ENCODE assay signal across 8 cellular contexts in the genomic region with DNA sequence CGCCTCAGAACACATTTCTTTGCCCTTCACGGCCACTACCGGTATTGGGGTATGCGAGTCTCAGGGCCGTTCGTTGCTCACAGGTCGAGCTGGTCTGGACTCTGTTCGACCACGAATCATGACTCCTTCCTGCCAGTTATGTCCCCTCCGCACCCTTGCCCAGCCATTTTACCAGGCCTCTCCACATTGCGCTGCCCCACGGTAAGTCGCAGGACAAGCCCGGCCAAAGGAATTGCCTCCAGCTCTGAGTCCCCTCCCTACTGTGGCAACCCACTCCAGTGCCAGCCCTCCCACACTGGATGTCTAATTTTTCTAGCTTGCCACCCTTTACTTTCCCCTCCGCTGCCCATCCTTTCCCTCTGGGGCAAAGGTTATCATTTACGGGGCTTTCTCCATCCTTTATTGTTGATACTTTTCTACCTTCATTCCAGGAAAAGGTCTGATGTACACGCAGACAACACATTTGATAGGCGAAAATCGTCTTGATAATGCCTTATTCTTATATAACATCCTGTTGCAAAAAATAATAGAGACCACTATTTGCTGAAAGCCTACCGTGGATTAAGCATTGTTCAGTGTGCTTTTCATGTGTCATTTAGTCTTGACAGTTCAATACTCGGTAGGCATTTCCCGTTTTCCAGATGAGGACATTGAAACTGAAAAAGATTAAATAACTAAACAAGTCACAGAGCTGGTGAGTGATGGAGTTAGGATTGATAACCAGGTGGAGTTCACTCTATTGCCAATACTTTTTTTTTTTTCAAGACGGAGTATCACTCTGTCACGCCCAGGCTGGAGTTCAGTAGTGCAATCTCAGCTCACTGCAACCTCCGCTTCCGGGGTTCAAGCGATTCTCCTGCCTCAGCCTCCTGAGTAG. TPM values are rescaled to one million over a fixed set of nuclear protein-coding genes. Genes with fewer than 3 reads are reported as not detected.
DNase-seq lines count a peak whose midpoint lies in the region; ATAC-seq and TF ChIP-seq lines count a peak whose summit lies in the region.

No MANE protein-coding gene starts in this region.

- H3K9me3 Mint-ChIP-seq in activated naive CD8-positive, alpha-beta T cell treated with anti-CD3 and anti-CD28 coated beads, Interleukin-2, amount 50 U/mL, for 24 hours, result no peaks in the 10 kb centered on the region

- DNase-seq in COLO668 (lab: John Stamatoyannopoulos, UW; ENCODE audit: unreplicated experiment), result peak; percentile 45
- peak; percentile 66 for DNase-seq in Karpas-422
- no peak for DNase-seq in activated naive CD8-positive, alpha-beta T cell treated with anti-CD3 and anti-CD28 coated beads, Interleukin-2, amount 50 U/mL, for 24 hours
- DNase-seq in hepatocyte (ENCODE audit: low spot score), result peak; percentile 51
- no peak for DNase-seq in NCI-H2029 treated with DMSO at 0.1 percent for 48 hours (lab: John Stamatoyannopoulos, UW)
- no peak for DNase-seq in H4 (ENCODE audit: low spot score)

- WGBS in hepatocyte (ENCODE audit: low lambda C conversion rate, missing lambda C conversion rate), result 25% methylated on average over 27 of the region's 27 CpGs

- H3K9me2 ChIP-seq in Karpas-422 (replicated peaks; ENCODE audit: insufficient read depth, low read length) (no peaks in the 10 kb centered on the region), hepatocyte (replicated peaks; ENCODE audit: insufficient read depth) (no peaks in the 10 kb centered on the region)

- H3K4me3 Mint-ChIP-seq in activated naive CD8-positive, alpha-beta T cell treated with anti-CD3 and anti-CD28 coated beads, Interleukin-2, amount 50 U/mL, for 24 hours, result peak overlapping the region; percentile 100

- peaks cover 27% of the 10 kb centered on the region for H4K20me1 ChIP-seq in Karpas-422 (ENCODE audit: insufficient read depth, low read depth, low read length)
- H4K20me1 ChIP-seq in hepatocyte (ENCODE audit: insufficient read depth, poor library complexity, severe bottlenecking), result peaks cover 38% of the 10 kb centered on the region

- H3K36me3 ChIP-seq in Karpas-422 (ENCODE audit: insufficient read depth, low read length), result peaks cover 34% of the 10 kb centered on the region
- peaks cover 12% of the 10 kb centered on the region for H3K36me3 ChIP-seq in hepatocyte (replicated peaks; ENCODE audit: insufficient read depth, low read depth)
- H3K36me3 ChIP-seq in skeletal muscle satellite cell (ENCODE audit: insufficient read depth, low read length), result peaks cover 36% of the 10 kb centered on the region

- H3K9me3 ChIP-seq in Karpas-422 (ENCODE audit: low read length), result no peaks in the 10 kb centered on the region
- no peaks in the 10 kb centered on the region for H3K9me3 ChIP-seq in hepatocyte (ENCODE audit: low read depth)
- H3K9me3 ChIP-seq in skeletal muscle satellite cell (replicated peaks; ENCODE audit: low read length), result no peaks in the 10 kb centered on the region

- no peaks in the 10 kb centered on the region for H3K27me3 ChIP-seq in Karpas-422 (ENCODE audit: low read length)
- no peaks in the 10 kb centered on the region for H3K27me3 ChIP-seq in hepatocyte
- H3K27me3 ChIP-seq in skeletal muscle satellite cell (ENCODE audit: control insufficient read depth, insufficient read depth, low read length), result no peaks in the 10 kb centered on the region

- ATAC-seq in GM19455 (IDR thresholded peaks at IDR 0.05; ENCODE audit: unreplicated experiment), result peak; percentile 17
- ATAC-seq in activated naive CD8-positive, alpha-beta T cell treated with anti-CD3 and anti-CD28 coated beads, Interleukin-2, amount 50 U/mL, for 24 hours, result peak; percentile 9

- peaks cover 56% of the 10 kb centered on the region for H3K4me1 Mint-ChIP-seq in activated naive CD8-positive, alpha-beta T cell treated with anti-CD3 and anti-CD28 coated beads, Interleukin-2, amount 50 U/mL, for 24 hours

- H2AFZ ChIP-seq in Karpas-422 (ENCODE audit: low read length) (no peak overlapping the region), hepatocyte (peak overlapping the region; percentile 43)

- H3K36me3 Mint-ChIP-seq in activated naive CD8-positive, alpha-beta T cell treated with anti-CD3 and anti-CD28 coated beads, Interleukin-2, amount 50 U/mL, for 24 hours (ENCODE audit: low read depth), result peaks cover 49% of the 10 kb centered on the region

- H3K79me2 ChIP-seq in Karpas-422 (ENCODE audit: low read length) (peaks cover 34% of the 10 kb centered on the region), hepatocyte (peaks cover 44% of the 10 kb centered on the region)

- H3K4me1 ChIP-seq in Karpas-422 (ENCODE audit: low read length) (peaks cover 29% of the 10 kb centered on the region), hepatocyte (ENCODE audit: insufficient read depth) (peaks cover 34% of the 10 kb centered on the region), skeletal muscle satellite cell (ENCODE audit: control insufficient read depth, insufficient read depth, low read length) (peaks cover 38% of the 10 kb centered on the region)

- H3K9ac ChIP-seq in Karpas-422 (ENCODE audit: low read length) (peak overlapping the region; percentile 83), skeletal muscle satellite cell (ENCODE audit: low read depth, low read length) (peak overlapping the region; percentile 98)

- H3K27ac Mint-ChIP-seq in activated naive CD8-positive, alpha-beta T cell treated with anti-CD3 and anti-CD28 coated beads, Interleukin-2, amount 50 U/mL, for 24 hours, result peak overlapping the region; percentile 100

- peak overlapping the region; percentile 79 for H3K4me3 ChIP-seq in Karpas-422 (ENCODE audit: low read length)
- peak overlapping the region; percentile 24 for H3K4me3 ChIP-seq in hepatocyte
- H3K4me3 ChIP-seq in skeletal muscle satellite cell (ENCODE audit: low read length), result peak overlapping the region; percentile 89

- peaks cover 6% of the 10 kb centered on the region for H3K27me3 Mint-ChIP-seq in activated naive CD8-positive, alpha-beta T cell treated with anti-CD3 and anti-CD28 coated beads, Interleukin-2, amount 50 U/mL, for 24 hours

- H3K4me2 ChIP-seq in Karpas-422 (ENCODE audit: low read depth, low read length, poor library complexity, severe bottlenecking), result peak overlapping the region; percentile 74
- peak overlapping the region; percentile 91 for H3K4me2 ChIP-seq in hepatocyte
- H3K4me2 ChIP-seq in skeletal muscle satellite cell (ENCODE audit: low read length), result peak overlapping the region; percentile 96

- TF ChIP-seq CTCF in hepatocyte (IDR thresholded peaks at IDR 0.05; ENCODE audit: poor library complexity), result no peak

- H3K27ac ChIP-seq in Karpas-422 (ENCODE audit: low read length), result peak overlapping the region; percentile 38
- peak overlapping the region; percentile 95 for H3K27ac ChIP-seq in hepatocyte

RNA-seq across cellular contexts. Expression of gene HSPA5, which starts 1.0 kb away (rescaled TPM):
- total RNA-seq in Karpas-422 (2014; rRNA removed; shearing (Covaris generic); ENCODE audit: low replicate concordance), result 37.2 and 40.9 TPM in 2 replicates
- 239 and 246 TPM in 2 replicates for total RNA-seq in hepatocyte
- polyA plus RNA-seq in hepatocyte, result 829 and 881 TPM in 2 replicates
- 223 and 241 TPM in 2 replicates for total RNA-seq in skeletal muscle satellite cell (2012; rRNA removed)
- 66.1 and 77.5 TPM in 2 replicates for total RNA-seq in H4 (2014; rRNA removed; shearing (Covaris generic))

RNA-seq across cellular contexts. Expression of gene GAPVD1, which starts 19.5 kb away (rescaled TPM):
- total RNA-seq in Karpas-422 (2014; rRNA removed; shearing (Covaris generic); ENCODE audit: low replicate concordance), result 31.2 and 50.7 TPM in 2 replicates
- 44.7 and 50.0 TPM in 2 replicates for total RNA-seq in hepatocyte
- 22.9 and 25.5 TPM in 2 replicates for polyA plus RNA-seq in hepatocyte
- 58.1 and 61.6 TPM in 2 replicates for total RNA-seq in skeletal muscle satellite cell (2012; rRNA removed)
- total RNA-seq in H4 (2014; rRNA removed; shearing (Covaris generic)), result 20.3 and 23.1 TPM in 2 replicates

RNA-seq across cellular contexts. Expression of gene RABEPK, which starts 41.8 kb away (rescaled TPM):
- 22.4 and 22.6 TPM in 2 replicates for total RNA-seq in Karpas-422 (2014; rRNA removed; shearing (Covaris generic); ENCODE audit: low replicate concordance)
- 18.2 and 20.4 TPM in 2 replicates for total RNA-seq in hepatocyte
- 30.1 and 33.1 TPM in 2 replicates for polyA plus RNA-seq in hepatocyte
- total RNA-seq in skeletal muscle satellite cell (2012; rRNA removed), result 32.7 and 38.2 TPM in 2 replicates
- total RNA-seq in H4 (2014; rRNA removed; shearing (Covaris generic)), result 24.3 and 37.4 TPM in 2 replicates

RNA-seq across cellular contexts. Expression of gene PPP6C, which starts 52.5 kb away (rescaled TPM):
- total RNA-seq in Karpas-422 (2014; rRNA removed; shearing (Covaris generic); ENCODE audit: low replicate concordance), result 17.7 and 40.5 TPM in 2 replicates
- 35.2 and 36.2 TPM in 2 replicates for total RNA-seq in hepatocyte
- 24.7 and 27.1 TPM in 2 replicates for polyA plus RNA-seq in hepatocyte
- 22.5 and 23.6 TPM in 2 replicates for total RNA-seq in skeletal muscle satellite cell (2012; rRNA removed)
- 53.8 and 54.8 TPM in 2 replicates for total RNA-seq in H4 (2014; rRNA removed; shearing (Covaris generic))

Comparison
In these comparisons a context has a peak if more than half of its experiments do, and no peak if none do; other contexts are left out.
1. DNase-seq: peak in COLO668 (single experiment), Karpas-422 (single experiment) and hepatocyte (single experiment); none in activated naive CD8-positive, alpha-beta T cell treated with anti-CD3 and anti-CD28 coated beads, Interleukin-2, amount 50 U/mL, for 24 hours (single experiment), NCI-H2029 treated with DMSO at 0.1 percent for 48 hours (single experiment) and H4 (single experiment).
2. H3K4me3 ChIP-seq: peak in every context shown above with its lines; median percentile 89 in skeletal muscle satellite cell; 79 in Karpas-422; 24 in hepatocyte.
3. Peak in every context shown above with its lines, with median percentiles within 50 percentile points of each other: H3K4me2 ChIP-seq.